In genomic region chr20:25697132-25697446, GRCh38 we compare ENCODE assay signal across 8 cellular contexts. TPM values are rescaled to one million over a fixed set of nuclear protein-coding genes. Genes with fewer than 3 reads are reported as not detected.
DNase-seq lines count a peak whose midpoint lies in the region; TF ChIP-seq lines count a peak whose summit lies in the region.

No MANE protein-coding gene starts in this region.

- peak overlapping the region; percentile 58 for H3K9ac ChIP-seq in mammary epithelial cell (ENCODE audit: insufficient read depth, low read length)

- in situ Hi-C loops in mammary epithelial cell (cut with MboI; ENCODE audit: low sequenced_read_pairs in 2 of 2) = loop anchor here (5.0 to 25.0 kb wide), 4 partner anchors 75 to 385 kb away; partner anchors contain the start of gene NANP (in 1 of the 2)

- H3K4me3 Mint-ChIP-seq in mesothelial cell of epicardium = peak overlapping the region; percentile 96

- peaks cover 5% of the 10 kb centered on the region for H3K36me3 ChIP-seq in left ventricle myocardium inferior
- H3K36me3 ChIP-seq in mammary epithelial cell (ENCODE audit: insufficient read depth, low read length) = no peaks in the 10 kb centered on the region
- no peaks in the 10 kb centered on the region for H3K36me3 ChIP-seq in vagina

- H3K4me3 ChIP-seq in left ventricle myocardium inferior (peak overlapping the region; percentile 89), mammary epithelial cell (replicated peaks in 1 of 3; ENCODE audit: insufficient read depth in 1 of 3, low read depth in 2 of 3, low read length in 3 of 3) (peak overlapping the region; percentile 75 to 92 (median 91)), vagina (peak overlapping the region; percentile 94 to 95)

- no peaks in the 10 kb centered on the region for H4K20me1 ChIP-seq in mammary epithelial cell (ENCODE audit: insufficient read depth, low read length)

- H3K9me3 ChIP-seq in left ventricle myocardium inferior (replicated peaks) = peaks cover 26% of the 10 kb centered on the region
- peaks cover 3% of the 10 kb centered on the region for H3K9me3 ChIP-seq in mammary epithelial cell (replicated peaks; ENCODE audit: insufficient read depth, low read length)
- H3K9me3 ChIP-seq in vagina = no peaks in the 10 kb centered on the region

- TSS peak; percentile 91 for BruUV-seq in mammary epithelial cell (replicated peaks; lab: Mats Ljungman, UMichigan)

- H3K27me3 ChIP-seq in left ventricle myocardium inferior (ENCODE audit: low read depth) = no peaks in the 10 kb centered on the region
- no peaks in the 10 kb centered on the region for H3K27me3 ChIP-seq in mammary epithelial cell (ENCODE audit: insufficient read depth, low read length)
- no peaks in the 10 kb centered on the region for H3K27me3 ChIP-seq in vagina

- peaks cover 29% of the 10 kb centered on the region for H3K9me3 Mint-ChIP-seq in mesothelial cell of epicardium

- intact Hi-C loops in left ventricle myocardium inferior (cut with micrococcal nuclease) (loop anchor here (5.0 kb wide), 1 partner anchor 70 kb away; no protein-coding TSS in a partner anchor), cardiac septum (cut with DNase I) (loop anchor here (5.0 kb wide), 2 partner anchors 75 to 170 kb away; partner anchors contain the start of gene NANP), mammary epithelial cell (cut with micrococcal nuclease) (loop anchor here (10.0 kb wide), 2 partner anchors 112 to 292 kb away; partner anchors contain the start of genes GINS1 and NINL), vagina (cut with DNase I) (no loop called here)

- H3K4me1 Mint-ChIP-seq in mesothelial cell of epicardium = peaks cover 8% of the 10 kb centered on the region

- TF ChIP-seq CTCF in left ventricle myocardium inferior (IDR thresholded peaks at IDR 0.05; ENCODE audit: borderline replicate concordance) (no peak), mammary epithelial cell (conservative IDR thresholded peaks at IDR 0.05 in 1 of 2, IDR thresholded peaks at IDR 0.05 in 1 of 2; ENCODE audit: extremely low read depth in 1 of 2, insufficient read depth in 1 of 2, low read depth in 1 of 2, low read length in 2 of 2) (no peak), mesothelial cell of epicardium (IDR thresholded peaks at IDR 0.05; ENCODE audit: unreplicated experiment) (no peak), vagina (IDR thresholded peaks at IDR 0.05) (no peak)

- TF ChIP-seq POLR2A in vagina (IDR thresholded peaks at IDR 0.05) = no peak

- CTCF ChIA-PET in mammary epithelial cell (lab: Charles Lee; ENCODE audit: low non-redundant PET) = interaction anchor here (0.7 kb wide), 1 partner anchor 91 kb away, joined by 3 read pairs; no protein-coding TSS in a partner anchor

- H3K36me3 Mint-ChIP-seq in mesothelial cell of epicardium = peaks cover 8% of the 10 kb centered on the region

- H3K4me1 ChIP-seq in left ventricle myocardium inferior (peaks cover 31% of the 10 kb centered on the region), mammary epithelial cell (ENCODE audit: insufficient read depth, low read length) (no peaks in the 10 kb centered on the region), vagina (peaks cover 29% of the 10 kb centered on the region)

- H3K27ac Mint-ChIP-seq in mesothelial cell of epicardium = peak overlapping the region; percentile 93

- H3K27me3 Mint-ChIP-seq in mesothelial cell of epicardium (ENCODE audit: low read depth) = no peaks in the 10 kb centered on the region

- peak overlapping the region; percentile 95 for H3K27ac ChIP-seq in left ventricle myocardium inferior (replicated peaks)
- H3K27ac ChIP-seq in mammary epithelial cell (ENCODE audit: insufficient read depth, low read depth, low read length) = peak overlapping the region; percentile 16
- H3K27ac ChIP-seq in vagina = peak overlapping the region; percentile 87

- DNase-seq in left ventricle myocardium inferior (no peak), cardiac septum (ENCODE audit: low spot score) (no peak), mammary epithelial cell (no peak), mesothelial cell of epicardium (ENCODE audit: low spot score in 2 of 2, unreplicated experiment in 2 of 2) (no peak), vagina (ENCODE audit: extremely low spot score in 2 of 2) (no peak), CD1c-positive myeloid dendritic cell (ENCODE audit: extremely low spot score) (no peak), inferior parietal cortex (ENCODE audit: extremely low spot score) (no peak), NCI-H345 treated with DMSO at 0.1 percent for 48 hours (lab: John Stamatoyannopoulos, UW; ENCODE audit: unreplicated experiment) (no peak)

- peak overlapping the region; percentile 81 for H3K4me2 ChIP-seq in mammary epithelial cell (ENCODE audit: insufficient read depth, low read depth, low read length)

- 0% methylated on average over 3 of the region's 3 CpGs for WGBS in mammary epithelial cell (ENCODE audit: low coverage, missing lambda C conversion rate)

- H3K79me2 ChIP-seq in mammary epithelial cell (ENCODE audit: insufficient read depth, low read length) = peaks cover 37% of the 10 kb centered on the region

- H2AFZ ChIP-seq in mammary epithelial cell (ENCODE audit: low read depth, low read length) = peak overlapping the region; percentile 94

- dilution Hi-C loops in mammary epithelial cell (cut with HindIII; ENCODE audit: low sequenced_read_pairs) = no loop called here

RNA-seq across cellular contexts. Expression of gene ZNF337, which starts 0.4 kb away (rescaled TPM):
- total RNA-seq in left ventricle myocardium inferior (6.3 TPM), cardiac septum (9.3 TPM), mammary epithelial cell (10 to 100 TPM; 13.7 to 22.1 TPM), mesothelial cell of epicardium (23.9 to 27.1 TPM (median 25.5 TPM) in 3 replicates), vagina (20.1 TPM)
- polyA plus RNA-seq in mammary epithelial cell = 9.7 TPM
- polyA minus RNA-seq in mammary epithelial cell = 19.4 TPM

Comparison
In these comparisons a context has a peak if more than half of its experiments do, and no peak if none do; other contexts are left out.
1. H3K27ac ChIP-seq: peak in every context shown above with its lines; median percentile 95 in left ventricle myocardium inferior; 87 in vagina; 16 in mammary epithelial cell.